In the genomic region with DNA sequence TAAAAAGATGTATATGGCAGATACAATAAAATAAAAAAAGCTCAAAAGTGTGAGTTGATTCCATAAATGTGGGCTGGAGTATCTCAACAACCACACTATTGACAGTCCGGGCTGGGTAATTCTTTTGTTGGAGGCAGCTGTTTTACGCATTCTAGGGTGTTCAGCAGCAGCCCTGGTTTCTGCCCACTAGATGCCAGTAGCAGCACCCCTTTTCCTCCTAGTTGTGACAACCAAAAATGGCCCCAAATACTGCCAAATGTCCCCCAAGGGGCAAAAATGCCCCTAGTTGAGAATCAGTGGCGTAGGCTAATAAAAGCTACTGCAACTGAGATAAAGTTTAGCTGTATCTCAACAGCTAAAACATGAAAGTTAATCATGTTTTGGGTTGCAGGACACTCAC, we compare ENCODE assay signal across 7 cellular contexts.
DNase-seq lines count a peak whose midpoint lies in the region; ATAC-seq and TF ChIP-seq lines count a peak whose summit lies in the region.

No MANE protein-coding gene starts in this region.

- DNase-seq in GM06990 (ENCODE audit: extremely low read depth, insufficient read length) (no peak), cerebellar cortex (ENCODE audit: low spot score) (peak; percentile 54), middle frontal gyrus (ENCODE audit: extremely low spot score, low spot score) (peak; percentile 11)

- no peaks in the 10 kb centered on the region for H3K4me1 ChIP-seq in OCI-LY3 (ENCODE audit: low read length)

- no peak overlapping the region for H3K27ac ChIP-seq in OCI-LY3 (ENCODE audit: low read length)

- ATAC-seq in GM21360 (IDR thresholded peaks at IDR 0.05; ENCODE audit: unreplicated experiment), result no peak
- ATAC-seq in HG02798 (IDR thresholded peaks at IDR 0.05; ENCODE audit: poor library complexity, unreplicated experiment), result no peak
- no peak for ATAC-seq in HG03135 (IDR thresholded peaks at IDR 0.05; ENCODE audit: unreplicated experiment)

- H4K20me1 ChIP-seq in OCI-LY3 (ENCODE audit: insufficient read depth, low read length), result no peaks in the 10 kb centered on the region

- H3K36me3 ChIP-seq in GM06990 (ENCODE audit: control insufficient read depth, insufficient read depth, low read length) (peaks cover 2% of the 10 kb centered on the region), OCI-LY3 (replicated peaks; ENCODE audit: low read depth, low read length) (peaks cover 24% of the 10 kb centered on the region)

- no peaks in the 10 kb centered on the region for H3K79me2 ChIP-seq in OCI-LY3 (ENCODE audit: low read length)

- H2AFZ ChIP-seq in OCI-LY3 (ENCODE audit: low read depth, low read length), result no peak overlapping the region

- H3K9ac ChIP-seq in OCI-LY3 (ENCODE audit: low read length), result no peak overlapping the region

- H3K27me3 ChIP-seq in GM06990 (replicated peaks; ENCODE audit: control insufficient read depth, insufficient read depth, low read length), result no peaks in the 10 kb centered on the region
- H3K27me3 ChIP-seq in OCI-LY3 (ENCODE audit: low read depth, low read length), result no peaks in the 10 kb centered on the region

- no peak overlapping the region for H3K4me2 ChIP-seq in OCI-LY3 (ENCODE audit: low read length)

- H3K4me3 ChIP-seq in GM06990 (replicated peaks; ENCODE audit: low read depth, low read length) (no peak overlapping the region), OCI-LY3 (ENCODE audit: low read length) (no peak overlapping the region)

- 0 out of 2 replicates have a peak, but pooled peaks cover 6% of the 10 kb centered on the region for H3K9me3 ChIP-seq in OCI-LY3 (ENCODE audit: insufficient read depth, low read length)

- peak; percentile 35 for TF ChIP-seq CTCF in GM06990 (IDR thresholded peaks at IDR 0.05; ENCODE audit: insufficient read depth, low read length, poor library complexity, severe bottlenecking)
- peak; percentile 32 for TF ChIP-seq CTCF in OCI-LY3 (IDR thresholded peaks at IDR 0.05; ENCODE audit: low read depth, low read length)
